In the genomic region with DNA sequence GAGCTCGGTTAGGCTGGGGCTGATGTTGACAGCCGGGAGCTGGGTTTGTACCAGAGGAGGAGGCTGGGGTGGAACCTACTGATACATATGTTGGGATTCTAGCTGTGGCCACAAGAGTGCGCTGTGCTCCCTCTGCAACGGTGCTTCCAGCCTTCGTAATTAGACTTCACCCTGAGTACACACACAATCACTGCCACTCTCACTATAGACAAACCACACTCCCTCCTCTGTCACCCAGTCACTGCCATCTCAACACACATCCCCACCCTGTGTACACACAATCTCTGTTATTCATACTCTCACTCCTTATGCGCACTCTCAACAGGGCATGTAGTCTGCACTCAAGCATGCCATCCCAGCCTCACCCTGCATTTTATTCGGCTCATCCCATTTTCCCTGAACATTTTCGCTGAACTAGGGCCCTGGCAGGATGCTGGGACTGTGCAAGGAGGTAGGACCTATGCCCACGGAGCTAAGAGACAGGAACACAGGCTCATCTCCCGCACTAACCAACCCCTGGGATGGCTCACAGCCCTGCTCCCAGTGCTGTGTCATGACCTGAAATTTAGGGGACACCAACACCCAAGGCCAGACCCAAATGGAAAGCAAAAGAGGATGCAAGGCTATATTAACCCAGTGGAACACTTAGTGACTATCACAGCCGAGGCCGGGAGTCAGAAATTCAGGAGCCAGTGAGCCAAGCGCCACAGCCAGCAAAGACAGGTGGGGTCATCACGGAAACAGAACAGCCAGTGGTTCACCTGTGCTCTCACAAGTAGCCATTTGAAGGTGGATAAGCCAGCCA, we compare ENCODE assay signal across 9 cellular contexts. TPM values are rescaled to one million over a fixed set of nuclear protein-coding genes. Genes with fewer than 3 reads are reported as not detected.
DNase-seq lines count a peak whose midpoint lies in the region; ATAC-seq, FAIRE-seq and TF ChIP-seq lines count a peak whose summit lies in the region.
"Had no signal": no experiment of that assay in that cellular context is flagged by ENCODE, and none has a peak within 500 bp of the region (broad histone marks: within the 10 kb centered on the region; RNA-seq: fewer than 3 reads in every experiment).

No MANE protein-coding gene starts in this region.

- H3K4me1 ChIP-seq in Peyer's patch (peaks cover 0 to 12% (median under 1%) of the 10 kb centered on the region in 4 donors), neural progenitor cell (no peaks in the 10 kb centered on the region), stomach (peaks cover 4 to 30% (median 22%) of the 10 kb centered on the region in 4 donors)

- H3K36me3 ChIP-seq in Peyer's patch (no peaks in the 10 kb centered on the region), neural progenitor cell (no peaks in the 10 kb centered on the region), stomach (peaks cover 0 to 7% (median 0%) of the 10 kb centered on the region in 4 donors)

- H3K27ac ChIP-seq in Peyer's patch (no peak overlapping the region), neural progenitor cell (no peak overlapping the region), stomach (no peak overlapping the region)

- H3K27me3 Mint-ChIP-seq in activated T-cell treated with anti-CD3 and anti-CD28 coated beads, Interleukin-2, amount 50 U/mL, for 72 hours (ENCODE audit: low read depth), result peaks cover 59% of the 10 kb centered on the region
- peaks cover 32% of the 10 kb centered on the region for H3K27me3 Mint-ChIP-seq in neural progenitor cell (ENCODE audit: insufficient read depth, low read depth)

- no peak overlapping the region for H3K4me3 ChIP-seq in Peyer's patch
- no peak overlapping the region for H3K4me3 ChIP-seq in fibroblast of pulmonary artery (replicated peaks; ENCODE audit: low read depth, low read length)
- no peak overlapping the region for H3K4me3 ChIP-seq in neural progenitor cell
- H3K4me3 ChIP-seq in stomach, result no peak overlapping the region

- no peak overlapping the region for H3K9ac ChIP-seq in neural progenitor cell

- H3K36me3 Mint-ChIP-seq in activated T-cell treated with anti-CD3 and anti-CD28 coated beads, Interleukin-2, amount 50 U/mL, for 72 hours (ENCODE audit: insufficient read depth in 2 of 2), result no peaks in the 10 kb centered on the region
- H3K36me3 Mint-ChIP-seq in neural progenitor cell, result no peaks in the 10 kb centered on the region

- TF ChIP-seq EP300 in stomach (IDR thresholded peaks at IDR 0.05), result no peak

- H3K27ac Mint-ChIP-seq in activated T-cell treated with anti-CD3 and anti-CD28 coated beads, Interleukin-2, amount 50 U/mL, for 72 hours, result no peak overlapping the region
- peak overlapping the region; percentile 64 for H3K27ac Mint-ChIP-seq in neural progenitor cell

- WGBS in stomach, 5 donors, result 46 to 51% (median 49%) methylated on average over 14 of the region's 14 CpGs

- peaks cover 22% of the 10 kb centered on the region for H3K4me1 Mint-ChIP-seq in activated T-cell treated with anti-CD3 and anti-CD28 coated beads, Interleukin-2, amount 50 U/mL, for 72 hours (ENCODE audit: low read depth)
- H3K4me1 Mint-ChIP-seq in neural progenitor cell, result peaks cover 11% of the 10 kb centered on the region

- DNase-seq in LoVo (ENCODE audit: low spot score) (peak; percentile 67), Peyer's patch (peak; percentile 44 to 87 (median 81)), fibroblast of pulmonary artery (ENCODE audit: low read depth) (peak; percentile 84), neural progenitor cell (ENCODE audit: low spot score) (peak; percentile 82), stomach (peak; percentile 84)
- DNase-seq in activated T-cell treated with anti-CD3 and anti-CD28 coated beads, Interleukin-2, amount 50 U/mL, for 72 hours, result peak; percentile 67 to 72

- no peaks in the 10 kb centered on the region for H3K9me3 Mint-ChIP-seq in activated T-cell treated with anti-CD3 and anti-CD28 coated beads, Interleukin-2, amount 50 U/mL, for 72 hours
- peaks cover 3% of the 10 kb centered on the region for H3K9me3 Mint-ChIP-seq in neural progenitor cell

- intact Hi-C loops in stomach (cut with DNase I; ENCODE audit: low total_unique reads), result no loop called here

- H3K9me3 ChIP-seq in Peyer's patch, result no peaks in the 10 kb centered on the region
- H3K9me3 ChIP-seq in neural progenitor cell (ENCODE audit: low read depth), result no peaks in the 10 kb centered on the region
- H3K9me3 ChIP-seq in stomach, result no peaks in the 10 kb centered on the region

- H4K20me1 ChIP-seq in neural progenitor cell (ENCODE audit: low read depth), result peaks cover 8% of the 10 kb centered on the region

- no peaks in the 10 kb centered on the region for H3K79me2 ChIP-seq in neural progenitor cell (ENCODE audit: low read depth)

- no peak overlapping the region for H2AFZ ChIP-seq in neural progenitor cell (replicated peaks)

- ATAC-seq in activated T-cell treated with anti-CD3 and anti-CD28 coated beads, Interleukin-2, amount 50 U/mL, for 72 hours (replicated peaks in 1 of 2), result peak; percentile 83 to 84
- no peak for ATAC-seq in GM19328 (IDR thresholded peaks at IDR 0.05; ENCODE audit: unreplicated experiment)

- peak; percentile 40 to 83 (median 78) for TF ChIP-seq CTCF in Peyer's patch (IDR thresholded peaks at IDR 0.05)
- TF ChIP-seq CTCF in fibroblast of pulmonary artery (IDR thresholded peaks at IDR 0.05; ENCODE audit: low read length, missing control alignments), result peak; percentile 94
- TF ChIP-seq CTCF in neural progenitor cell (IDR thresholded peaks at IDR 0.05), result peak; percentile 85
- TF ChIP-seq CTCF in stomach (IDR thresholded peaks at IDR 0.05), result peak in 5 of 7 experiments; percentile 65 to 75 (median 67)

- H3K4me2 ChIP-seq in neural progenitor cell, result no peak overlapping the region

- peak; percentile 46 for FAIRE-seq in G401.6 (lab: Jason Lieb, UNC)
- FAIRE-seq: colon had no signal

- H3K27me3 ChIP-seq in Peyer's patch, result peaks cover 0 to 6% of the 10 kb centered on the region in 2 donors
- peaks cover 42% of the 10 kb centered on the region for H3K27me3 ChIP-seq in neural progenitor cell
- H3K27me3 ChIP-seq in stomach, result peaks cover under 1 to 46% (median 10%) of the 10 kb centered on the region in 3 donors

- H3K4me3 Mint-ChIP-seq in activated T-cell treated with anti-CD3 and anti-CD28 coated beads, Interleukin-2, amount 50 U/mL, for 72 hours, result no peak overlapping the region
- H3K4me3 Mint-ChIP-seq in neural progenitor cell, result peak overlapping the region; percentile 0

- TF ChIP-seq POLR2A in Peyer's patch (IDR thresholded peaks at IDR 0.05), result no peak
- TF ChIP-seq POLR2A in stomach (IDR thresholded peaks at IDR 0.05), result no peak

- H3F3A ChIP-seq in neural progenitor cell (ENCODE audit: low read depth), result no peaks in the 10 kb centered on the region

RNA-seq across cellular contexts. Expression of a gene that starts 5.7 kb away (rescaled TPM):
- total RNA-seq in Peyer's patch (1 to 10 TPM in 3 of 4 donors, not detected in 1; 1.5 to 1.9 (median 1.7) TPM), neural progenitor cell (ENCODE audit: low replicate concordance) (not detected in 2 replicates), stomach (1 to 10 TPM in 3 of 5 donors, under 1 TPM in 1, not detected in 1; 0.58 to 2.8 (median 1.8) TPM)
- not detected for total RNA-seq in activated T-cell treated with anti-CD3 and anti-CD28 coated beads, Interleukin-2, amount 50 U/mL, for 72 hours
- 10 to 100 TPM in 1 of 3 donors, 1 to 10 TPM in 2; 1.8 to 32.3 (median 3.1) TPM for polyA plus RNA-seq in stomach

RNA-seq across cellular contexts. Expression of a gene that starts 6.1 kb away (rescaled TPM):
- total RNA-seq in Peyer's patch, result 1 to 10 TPM; 2.5 to 6.1 (median 4.3) TPM
- total RNA-seq in activated T-cell treated with anti-CD3 and anti-CD28 coated beads, Interleukin-2, amount 50 U/mL, for 72 hours, result under 1 TPM; 0.17 to 0.44 TPM
- not detected in 2 replicates for total RNA-seq in neural progenitor cell (ENCODE audit: low replicate concordance)
- 1 to 10 TPM in 3 of 5 donors, not detected in 2; 1.7 to 4.8 (median 2.3) TPM for total RNA-seq in stomach
- polyA plus RNA-seq in stomach, result 1 to 10 TPM; 2.2 to 2.9 (median 2.6) TPM

RNA-seq across cellular contexts. Expression of a gene that starts 27.2 kb away (rescaled TPM):
- not detected for total RNA-seq in Peyer's patch
- total RNA-seq in activated T-cell treated with anti-CD3 and anti-CD28 coated beads, Interleukin-2, amount 50 U/mL, for 72 hours, result not detected
- not detected in 2 replicates for total RNA-seq in neural progenitor cell (ENCODE audit: low replicate concordance)
- total RNA-seq in stomach, result under 1 TPM in 1 of 5 donors, not detected in 4; 0.18 TPM
- 1 to 10 TPM in 1 of 3 donors, under 1 TPM in 1, not detected in 1; 0.06 to 1.2 TPM for polyA plus RNA-seq in stomach

RNA-seq across cellular contexts. Expression of a gene that starts 31.9 kb away (rescaled TPM):
- not detected for total RNA-seq in Peyer's patch
- not detected for total RNA-seq in activated T-cell treated with anti-CD3 and anti-CD28 coated beads, Interleukin-2, amount 50 U/mL, for 72 hours
- total RNA-seq in neural progenitor cell (ENCODE audit: low replicate concordance), result not detected in 2 replicates
- under 1 TPM in 1 of 5 donors, not detected in 4; 0.37 TPM for total RNA-seq in stomach
- polyA plus RNA-seq in stomach, result 10 to 100 TPM in 1 of 3 donors, not detected in 2; 23.9 TPM
